ENCODE assay signal across 14 cellular contexts in genomic region chr2:43348904-43349725, GRCh38.
A peak's percentile ranks its signal among the peaks of the same experiment; 100 is the strongest.
DNase-seq lines count a peak whose midpoint lies in the region; ATAC-seq, FAIRE-seq and TF ChIP-seq lines count a peak whose summit lies in the region.
"Had no signal": no experiment of that assay in that cellular context is flagged by ENCODE, and none has a peak within 500 bp of the region (broad histone marks: within the 10 kb centered on the region; RNA-seq: fewer than 3 reads in every experiment).

No MANE protein-coding gene starts in this region.

- H3K9me3 ChIP-seq in heart right ventricle = no peaks in the 10 kb centered on the region
- H3K9me3 ChIP-seq in psoas muscle = no peaks in the 10 kb centered on the region

- no peaks in the 10 kb centered on the region for H3K36me3 ChIP-seq in heart right ventricle
- no peaks in the 10 kb centered on the region for H3K36me3 ChIP-seq in psoas muscle (ENCODE audit: insufficient read depth in 1 of 2, low read depth in 1 of 2)

- FAIRE-seq in H54 (lab: Jason Lieb, UNC) = no peak

- 34 to 75% (median 47%) methylated on average over 1 of the region's 1 CpG for WGBS in adipose tissue, 3 donors
- WGBS in heart right ventricle, 2 donors = 27 to 34% methylated on average over 1 of the region's 1 CpG
- 8 to 19% (median 18%) methylated on average over 1 of the region's 1 CpG for WGBS in psoas muscle, 3 donors

- peaks cover 22 to 77% (median 53%) of the 10 kb centered on the region in 9 donors for H3K4me1 ChIP-seq in heart right ventricle
- H3K4me1 ChIP-seq in psoas muscle = peaks cover 62% of the 10 kb centered on the region

- H3K27me3 ChIP-seq in heart right ventricle (no peaks in the 10 kb centered on the region), psoas muscle (ENCODE audit: insufficient read depth in 3 of 3, low read length in 2 of 3) (no peaks in the 10 kb centered on the region)
- H3K27me3 ChIP-seq: BLaER1 had no signal

- peak in 5 of 8 donors; percentile 8 to 56 (median 19) for ATAC-seq in heart right ventricle
- ATAC-seq in psoas muscle = peak in 3 of 4 donors; percentile 42 to 56 (median 45)
- ATAC-seq: naive thymus-derived CD8-positive, alpha-beta T cell had no signal

- TF ChIP-seq POLR2A in H54 (IDR thresholded peaks at IDR 0.05; ENCODE audit: low read depth, low read length) = no peak

- TF ChIP-seq CTCF in heart right ventricle (IDR thresholded peaks at IDR 0.05) = no peak
- no peak for TF ChIP-seq CTCF in psoas muscle (IDR thresholded peaks at IDR 0.05)

- H3K27ac ChIP-seq in adipose tissue (ENCODE audit: low read depth, low read length) (peak overlapping the region; percentile 49), heart right ventricle (peak overlapping the region in 8 of 10 donors; percentile 29 to 85 (median 62)), psoas muscle (peak overlapping the region; percentile 88)
- H3K27ac ChIP-seq: BLaER1 had no signal

- DNase-seq in AG20443 (ENCODE audit: low spot score) = peak; percentile 58
- DNase-seq in heart right ventricle = no peak
- peak; percentile 47 to 62 for DNase-seq in psoas muscle
- no peak for DNase-seq in H54 (ENCODE audit: insufficient read length, low spot score)
- DNase-seq in glomerular visceral epithelial cell (ENCODE audit: extremely low spot score) = no peak
- DNase-seq in NCI-H2107 (lab: John Stamatoyannopoulos, UW) = no peak
- no peak for DNase-seq in hypothalamus (lab: John Stamatoyannopoulos, UW)
- DNase-seq: GF-D8; H7; naive thymus-derived CD8-positive, alpha-beta T cell; NCI-H526; stimulated activated CD4-positive, alpha-beta T cell treated with anti-CD3 and anti-CD28 coated beads, Interleukin-2, amount 100 ng/mL, for 48 hours had no signal

- intact Hi-C loops in heart right ventricle (cut with DNase I) (no loop called here), psoas muscle (cut with DNase I) (loop anchor here (5.0 to 10.0 kb wide), 3 partner anchors 38 to 108 kb away; no protein-coding TSS in a partner anchor)

- H3K4me3 ChIP-seq in heart right ventricle (no peak overlapping the region), psoas muscle (no peak overlapping the region)
- H3K4me3 ChIP-seq: BLaER1 had no signal

Comparison
In these comparisons a context has a peak if more than half of its experiments do, and no peak if none do; other contexts are left out.
1. DNase-seq: peak in AG20443 (single experiment) and psoas muscle (2 of 2); none in heart right ventricle (0 of 2), H54 (single experiment), glomerular visceral epithelial cell (single experiment), NCI-H2107 (single experiment) and hypothalamus (0 of 51).
2. intact Hi-C loops: an anchor here in psoas muscle (5.0 to 10.0 kb wide); none called in heart right ventricle.
3. Peak in every context shown above with its lines, with median percentiles within 50 percentile points of each other: H3K27ac ChIP-seq.